In genomic region chr19:32674959-32675719, GRCh38 we compare ENCODE assay signal across 8 cellular contexts. TPM values are rescaled to one million over a fixed set of nuclear protein-coding genes. Genes with fewer than 3 reads are reported as not detected.
A peak's percentile ranks its signal among the peaks of the same experiment; 100 is the strongest.
DNase-seq lines count a peak whose midpoint lies in the region; ATAC-seq and TF ChIP-seq lines count a peak whose summit lies in the region.

Gene ANKRD27 (minus strand): TSS chr19:32675180. CDS start chr19:32659015, 16,165 bp downstream.

- peak; percentile 96 for ATAC-seq in activated T-helper 17 cell treated with anti-CD3 and anti-CD28 coated beads, Interleukin-2, amount 50 U/mL, for 72 hours (replicated peaks)
- ATAC-seq in natural killer cell = peak; percentile 92 to 97 (median 94)

- POLR2A ChIA-PET in RWPE1 (lab: Yijun Ruan, JAX; ENCODE audit: low non-redundant PET) = interaction anchor here (0.5 to 1.8 kb wide), 5 partner anchors 11 to 261 kb away, joined by 3 to 10 read pairs (median 5); partner anchors contain the start of gene NUDT19

- H3K36me3 Mint-ChIP-seq in activated T-helper 17 cell treated with anti-CD3 and anti-CD28 coated beads, Interleukin-2, amount 50 U/mL, for 72 hours (ENCODE audit: low read depth) = peaks cover 8% of the 10 kb centered on the region
- H3K36me3 Mint-ChIP-seq in natural killer cell = no peaks in the 10 kb centered on the region

- CTCF ChIA-PET in RWPE1 (lab: Yijun Ruan, JAX) = interaction anchor here (1.6 kb wide), 1 partner anchor 75 kb away, joined by 8 read pairs; no protein-coding TSS in a partner anchor

- intact Hi-C loops in natural killer cell (cut with micrococcal nuclease) = loop anchor here (1.0 to 5.0 kb wide), 3 partner anchors 18 to 392 kb away; partner anchors contain the start of gene FAAP24

- H3K4me3 ChIP-seq in LNCaP clone FGC (ENCODE audit: low read depth, low read length) (peak within 1 kb of the TSS; percentile 80), fibroblast of mammary gland (ENCODE audit: control insufficient read depth, low read depth, low read length) (peak within 1 kb of the TSS; percentile 84)

- TF ChIP-seq CTCF in LNCaP clone FGC (IDR thresholded peaks at IDR 0.05; ENCODE audit: control insufficient read depth, extremely low read depth, insufficient read depth) (no peak), RWPE1 (conservative IDR thresholded peaks at IDR 0.05; ENCODE audit: low read depth) (no peak), fibroblast of mammary gland (conservative IDR thresholded peaks at IDR 0.05; ENCODE audit: control insufficient read depth, insufficient read depth, low read depth, low read length) (no peak), natural killer cell (IDR thresholded peaks at IDR 0.05) (no peak)

- no peaks in the 10 kb centered on the region for H3K9me3 Mint-ChIP-seq in activated T-helper 17 cell treated with anti-CD3 and anti-CD28 coated beads, Interleukin-2, amount 50 U/mL, for 72 hours
- no peaks in the 10 kb centered on the region for H3K9me3 Mint-ChIP-seq in natural killer cell

- peak within 1 kb of the TSS; percentile 79 for H3K27ac Mint-ChIP-seq in activated T-helper 17 cell treated with anti-CD3 and anti-CD28 coated beads, Interleukin-2, amount 50 U/mL, for 72 hours
- H3K27ac Mint-ChIP-seq in natural killer cell = peak within 1 kb of the TSS; percentile 79 to 84

- peak within 1 kb of the TSS; percentile 92 for H3K4me3 Mint-ChIP-seq in activated T-helper 17 cell treated with anti-CD3 and anti-CD28 coated beads, Interleukin-2, amount 50 U/mL, for 72 hours
- peak within 1 kb of the TSS; percentile 99 for H3K4me3 Mint-ChIP-seq in natural killer cell

- H3K27me3 Mint-ChIP-seq in activated T-helper 17 cell treated with anti-CD3 and anti-CD28 coated beads, Interleukin-2, amount 50 U/mL, for 72 hours = peaks cover 5% of the 10 kb centered on the region
- H3K27me3 Mint-ChIP-seq in natural killer cell (ENCODE audit: low read depth in 2 of 2) = peaks cover 8 to 11% of the 10 kb centered on the region in 2 donors

- DNase-seq in EH (ENCODE audit: low read depth) (peak; percentile 98), GOT3 (lab: John Stamatoyannopoulos, UW) (peak; percentile 93), LNCaP clone FGC (ENCODE audit: low read depth) (peak; percentile 91), RWPE1 (ENCODE audit: low spot score) (peak; percentile 97), fibroblast of mammary gland (ENCODE audit: low read depth) (peak; percentile 96), natural killer cell (peak; percentile 99)
- peak; percentile 96 for DNase-seq in stimulated activated naive CD4-positive, alpha-beta T cell treated with Interleukin-2 at 50 U/mL for 16 hours (lab: John Stamatoyannopoulos, UW)

- peak within 1 kb of the TSS; percentile 84 for H3K27ac ChIP-seq in RWPE1

- peaks cover 18% of the 10 kb centered on the region for H3K4me1 Mint-ChIP-seq in activated T-helper 17 cell treated with anti-CD3 and anti-CD28 coated beads, Interleukin-2, amount 50 U/mL, for 72 hours
- H3K4me1 Mint-ChIP-seq in natural killer cell = peaks cover 34 to 50% of the 10 kb centered on the region in 2 donors

RNA-seq across cellular contexts. Expression of gene ANKRD27, which starts in this region (rescaled TPM):
- 10 to 100 TPM; 31.7 to 40.0 TPM for total RNA-seq in activated T-helper 17 cell treated with anti-CD3 and anti-CD28 coated beads, Interleukin-2, amount 50 U/mL, for 72 hours
- total RNA-seq in natural killer cell = 10 to 100 TPM; 35.8 to 47.1 (median 40.8) TPM

Comparison
In these comparisons a context has a peak if more than half of its experiments do, and no peak if none do; other contexts are left out.
1. Peak in every context shown above with its lines: DNase-seq, ATAC-seq, H3K4me3 ChIP-seq and H3K27ac ChIP-seq.